Comparison of ENCODE assay signal across 21 cellular contexts in the genomic region with DNA sequence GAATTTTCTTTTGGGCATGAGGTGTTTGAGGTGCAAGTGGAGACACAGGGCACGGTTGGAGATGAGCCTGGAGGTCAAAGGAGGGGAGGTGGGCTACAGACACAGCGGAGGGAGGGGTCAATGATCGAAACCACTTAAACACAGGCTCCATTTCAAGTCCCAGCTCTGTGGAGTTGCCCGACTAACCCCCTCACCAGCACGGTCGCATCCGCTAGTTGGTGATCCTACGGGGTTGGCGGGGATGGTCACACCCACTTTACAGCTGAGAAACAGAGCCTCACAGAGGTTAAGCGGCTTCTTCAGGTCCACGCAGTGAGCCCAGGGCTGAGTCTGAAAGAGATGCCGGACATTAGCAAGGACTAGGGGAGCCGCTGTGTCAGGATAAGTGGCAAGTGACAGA.
A peak's percentile ranks its signal among the peaks of the same experiment; 100 is the strongest.
DNase-seq lines count a peak whose midpoint lies in the region; ATAC-seq, FAIRE-seq and TF ChIP-seq lines count a peak whose summit lies in the region.
"Had no signal": no experiment of that assay in that cellular context is flagged by ENCODE, and none has a peak within 500 bp of the region (broad histone marks: within the 10 kb centered on the region; RNA-seq: fewer than 3 reads in every experiment).

No MANE protein-coding gene starts in this region.

- ATAC-seq in activated CD4-positive, alpha-beta T cell treated with anti-CD3 and anti-CD28 coated beads for 36 hours: no peak
- no peak for ATAC-seq in CD4-positive, alpha-beta T cell (ENCODE audit: poor library complexity)
- no peak for ATAC-seq in mucosa of descending colon
- ATAC-seq: HCT116, heart right ventricle, psoas muscle had no signal

- peaks cover 88% of the 10 kb centered on the region for H3K4me1 Mint-ChIP-seq in activated CD4-positive, alpha-beta T cell treated with anti-CD3 and anti-CD28 coated beads for 36 hours
- peaks cover 93% of the 10 kb centered on the region for H3K4me1 Mint-ChIP-seq in CD4-positive, alpha-beta T cell (ENCODE audit: low read depth)
- peaks cover 90% of the 10 kb centered on the region for H3K4me1 Mint-ChIP-seq in activated T-helper 1 cell treated with anti-CD3 and anti-CD28 coated beads, Interleukin-12 subunit alpha, Interleukin-12 subunit beta, Interleukin-2, Interleukin-4 antibody, amounts not matched to agents 30 ng/mL and 10 ng/mL and 1 ng/mL, durations not matched to agents 14 hours and 24 hours and 36 hours (ENCODE audit: low read depth)

- no peak for DNase-seq in activated CD4-positive, alpha-beta T cell treated with anti-CD3 and anti-CD28 coated beads for 36 hours
- no peak for DNase-seq in activated CD4-positive, alpha-beta T cell treated with anti-CD3 and anti-CD28 coated beads, Interleukin-2, amount 50 U/mL, for 48 hours
- DNase-seq in CD4-positive, alpha-beta T cell: no peak
- DNase-seq in activated T-helper 1 cell treated with anti-CD3 and anti-CD28 coated beads, Interleukin-12 subunit alpha, Interleukin-12 subunit beta, Interleukin-2, Interleukin-4 antibody, amounts not matched to agents 30 ng/mL and 10 ng/mL and 1 ng/mL, durations not matched to agents 14 hours and 24 hours and 36 hours (ENCODE audit: low spot score): no peak
- DNase-seq in kidney (peak; percentile 37), SIG-M5 treated with dmso at 0.1 percent for 504 hours (lab: John Stamatoyannopoulos, UW; ENCODE audit: unreplicated experiment) (no peak), NCI-H1930 (lab: John Stamatoyannopoulos, UW) (no peak), mucosa of descending colon (no peak)
- DNase-seq: activated CD4-positive, CD25-positive, alpha-beta regulatory T cell treated with anti-CD3 and anti-CD28 coated beads, Interleukin-2, amount 50 U/mL, for 72 hours; adrenal gland; BE2C; cortex of kidney; heart right ventricle; NCI-H1105; small intestine; stimulated activated CD4-positive, alpha-beta T cell treated with anti-CD3 and anti-CD28 coated beads, Interleukin-4, amount 100 ng/mL, for 1 hour had no signal

- H3K4me1 ChIP-seq in kidney (ENCODE audit: control insufficient read depth in 1 of 2, insufficient read depth in 1 of 2, low read depth in 1 of 2, low read length in 2 of 2) (no peaks in the 10 kb centered on the region), mucosa of descending colon (ENCODE audit: low read depth) (no peaks in the 10 kb centered on the region)
- H3K4me1 ChIP-seq: adrenal gland, BE2C, breast epithelium, psoas muscle had no signal

- no peaks in the 10 kb centered on the region for H3K36me3 ChIP-seq in kidney (ENCODE audit: control insufficient read depth in 1 of 2, insufficient read depth in 2 of 2, low read length in 2 of 2)
- H3K36me3 ChIP-seq in mucosa of descending colon (ENCODE audit: low read depth): no peaks in the 10 kb centered on the region
- H3K36me3 ChIP-seq: adrenal gland, BE2C, breast epithelium, heart right ventricle had no signal

- no peaks in the 10 kb centered on the region for H3K9me3 ChIP-seq in CD4-positive, alpha-beta T cell (ENCODE audit: control insufficient read depth, low read length)
- H3K9me3 ChIP-seq in kidney (ENCODE audit: control insufficient read depth in 1 of 2, low read length in 2 of 2): no peaks in the 10 kb centered on the region
- H3K9me3 ChIP-seq in mucosa of descending colon: no peaks in the 10 kb centered on the region
- H3K9me3 ChIP-seq: adrenal gland, BE2C, psoas muscle had no signal

- H3K9me3 Mint-ChIP-seq in activated CD4-positive, alpha-beta T cell treated with anti-CD3 and anti-CD28 coated beads for 36 hours (ENCODE audit: low read depth): peaks cover 2% of the 10 kb centered on the region
- no peaks in the 10 kb centered on the region for H3K9me3 Mint-ChIP-seq in CD4-positive, alpha-beta T cell
- no peaks in the 10 kb centered on the region for H3K9me3 Mint-ChIP-seq in activated T-helper 1 cell treated with anti-CD3 and anti-CD28 coated beads, Interleukin-12 subunit alpha, Interleukin-12 subunit beta, Interleukin-2, Interleukin-4 antibody, amounts not matched to agents 30 ng/mL and 10 ng/mL and 1 ng/mL, durations not matched to agents 14 hours and 24 hours and 36 hours

- H3K4me3 Mint-ChIP-seq in activated CD4-positive, alpha-beta T cell treated with anti-CD3 and anti-CD28 coated beads for 36 hours: no peak overlapping the region
- peak overlapping the region; percentile 48 for H3K4me3 Mint-ChIP-seq in CD4-positive, alpha-beta T cell
- no peak overlapping the region for H3K4me3 Mint-ChIP-seq in activated T-helper 1 cell treated with anti-CD3 and anti-CD28 coated beads, Interleukin-12 subunit alpha, Interleukin-12 subunit beta, Interleukin-2, Interleukin-4 antibody, amounts not matched to agents 30 ng/mL and 10 ng/mL and 1 ng/mL, durations not matched to agents 14 hours and 24 hours and 36 hours

- H3K9ac ChIP-seq in kidney (ENCODE audit: low read length in 2 of 2): no peak overlapping the region

- TF ChIP-seq CTCF in CD4-positive, alpha-beta T cell (IDR thresholded peaks at IDR 0.05): no peak
- TF ChIP-seq CTCF in kidney (IDR thresholded peaks at IDR 0.05; ENCODE audit: borderline replicate concordance, extremely low read depth, insufficient read depth) (no peak), mucosa of descending colon (IDR thresholded peaks at IDR 0.05) (no peak)

- intact Hi-C loops in activated CD4-positive, alpha-beta T cell treated with anti-CD3 and anti-CD28 coated beads for 36 hours (cut with DNase I, micrococcal nuclease): loop anchor here in 1 of 2 experiments (2.0 kb wide), 1 partner anchor 41 kb away; no protein-coding TSS in a partner anchor
- intact Hi-C loops in CD4-positive, alpha-beta T cell (cut with DNase I, micrococcal nuclease): loop anchor here (2.0 to 5.0 kb wide), 2 partner anchors 41 to 42 kb away; no protein-coding TSS in a partner anchor
- intact Hi-C loops in activated T-helper 1 cell treated with anti-CD3 and anti-CD28 coated beads, Interleukin-12 subunit alpha, Interleukin-12 subunit beta, Interleukin-2, Interleukin-4 antibody, amounts not matched to agents 30 ng/mL and 10 ng/mL and 1 ng/mL, durations not matched to agents 14 hours and 24 hours and 36 hours (cut with micrococcal nuclease): loop anchor here (2.0 kb wide), 1 partner anchor 57 kb away; no protein-coding TSS in a partner anchor
- intact Hi-C loops in kidney (cut with DNase I): no loop called here
- intact Hi-C loops in mucosa of descending colon (cut with DNase I, micrococcal nuclease): no loop called here

- no peak overlapping the region for H3K4me3 ChIP-seq in kidney (ENCODE audit: low read length in 2 of 2)
- no peak overlapping the region for H3K4me3 ChIP-seq in mucosa of descending colon
- H3K4me3 ChIP-seq: adrenal gland, breast epithelium, heart right ventricle, psoas muscle, SK-N-MC had no signal

- POLR2A ChIA-PET in activated CD4-positive, alpha-beta T cell treated with anti-CD3 and anti-CD28 coated beads for 36 hours (lab: Charles Lee): interaction anchor here (0.9 kb wide), 1 partner anchor 17 kb away, joined by 4 read pairs; no protein-coding TSS in a partner anchor
- POLR2A ChIA-PET in CD4-positive, alpha-beta T cell (lab: Charles Lee): interaction anchor here (1.3 to 5.7 kb wide), 4 partner anchors 8 to 60 kb away, joined by 3 to 39 read pairs (median 4); a partner anchor contains a TSS

- FAIRE-seq in kidney (lab: Jason Lieb, UNC): no peak
- FAIRE-seq: A204.1, small intestine had no signal

- H3K36me3 Mint-ChIP-seq in activated CD4-positive, alpha-beta T cell treated with anti-CD3 and anti-CD28 coated beads for 36 hours (ENCODE audit: low read depth): peaks cover 5% of the 10 kb centered on the region
- no peaks in the 10 kb centered on the region for H3K36me3 Mint-ChIP-seq in CD4-positive, alpha-beta T cell (ENCODE audit: low read depth)
- H3K36me3 Mint-ChIP-seq in activated T-helper 1 cell treated with anti-CD3 and anti-CD28 coated beads, Interleukin-12 subunit alpha, Interleukin-12 subunit beta, Interleukin-2, Interleukin-4 antibody, amounts not matched to agents 30 ng/mL and 10 ng/mL and 1 ng/mL, durations not matched to agents 14 hours and 24 hours and 36 hours (ENCODE audit: low read depth): peaks cover 4% of the 10 kb centered on the region

- no peaks in the 10 kb centered on the region for H3K27me3 ChIP-seq in CD4-positive, alpha-beta T cell (ENCODE audit: control insufficient read depth, insufficient read depth, low read length)
- H3K27me3 ChIP-seq: adrenal gland, BE2C, breast epithelium had no signal

- CTCF ChIA-PET in activated CD4-positive, alpha-beta T cell treated with anti-CD3 and anti-CD28 coated beads for 36 hours (lab: Charles Lee): interaction anchor here (0.7 to 1.3 kb wide), 4 partner anchors 8 to 60 kb away, joined by 3 to 7 read pairs (median 4); a partner anchor contains a TSS
- CTCF ChIA-PET in CD4-positive, alpha-beta T cell (lab: Charles Lee): interaction anchor here (1.4 to 2.3 kb wide), 3 partner anchors 19 to 58 kb away, joined by 4 to 9 read pairs (median 7); no protein-coding TSS in a partner anchor

- H3K27ac Mint-ChIP-seq in activated CD4-positive, alpha-beta T cell treated with anti-CD3 and anti-CD28 coated beads for 36 hours: peak overlapping the region; percentile 84
- H3K27ac Mint-ChIP-seq in CD4-positive, alpha-beta T cell: peak overlapping the region; percentile 93
- peak overlapping the region; percentile 78 for H3K27ac Mint-ChIP-seq in activated T-helper 1 cell treated with anti-CD3 and anti-CD28 coated beads, Interleukin-12 subunit alpha, Interleukin-12 subunit beta, Interleukin-2, Interleukin-4 antibody, amounts not matched to agents 30 ng/mL and 10 ng/mL and 1 ng/mL, durations not matched to agents 14 hours and 24 hours and 36 hours

- H3K27me3 Mint-ChIP-seq in activated CD4-positive, alpha-beta T cell treated with anti-CD3 and anti-CD28 coated beads for 36 hours: no peaks in the 10 kb centered on the region
- no peaks in the 10 kb centered on the region for H3K27me3 Mint-ChIP-seq in CD4-positive, alpha-beta T cell
- H3K27me3 Mint-ChIP-seq in activated T-helper 1 cell treated with anti-CD3 and anti-CD28 coated beads, Interleukin-12 subunit alpha, Interleukin-12 subunit beta, Interleukin-2, Interleukin-4 antibody, amounts not matched to agents 30 ng/mL and 10 ng/mL and 1 ng/mL, durations not matched to agents 14 hours and 24 hours and 36 hours (ENCODE audit: insufficient read depth): no peaks in the 10 kb centered on the region

- no peak overlapping the region for H3K27ac ChIP-seq in CD4-positive, alpha-beta T cell (ENCODE audit: low read depth, low read length)
- H3K27ac ChIP-seq in kidney (ENCODE audit: low read depth in 2 of 2, low read length in 2 of 2): no peak overlapping the region
- H3K27ac ChIP-seq: adrenal gland, breast epithelium, heart right ventricle, psoas muscle, SK-N-MC had no signal

Comparison
In these comparisons a context has a peak if more than half of its experiments do, and no peak if none do; other contexts are left out.
1. intact Hi-C loops: an anchor here in CD4-positive, alpha-beta T cell (2.0 to 5.0 kb wide) and activated T-helper 1 cell treated with anti-CD3 and anti-CD28 coated beads, Interleukin-12 subunit alpha, Interleukin-12 subunit beta, Interleukin-2, Interleukin-4 antibody, amounts not matched to agents 30 ng/mL and 10 ng/mL and 1 ng/mL, durations not matched to agents 14 hours and 24 hours and 36 hours (2.0 kb wide); none called in kidney and mucosa of descending colon.